Comparison of ENCODE assay signal across 13 cellular contexts in genomic region chr11:128893578-128894295, GRCh38. TPM values are rescaled to one million over a fixed set of nuclear protein-coding genes. Genes with fewer than 3 reads are reported as not detected.
DNase-seq lines count a peak whose midpoint lies in the region; ATAC-seq and TF ChIP-seq lines count a peak whose summit lies in the region.
"Had no signal": no experiment of that assay in that cellular context is flagged by ENCODE, and none has a peak within 500 bp of the region (broad histone marks: within the 10 kb centered on the region; RNA-seq: fewer than 3 reads in every experiment).

No MANE protein-coding gene starts in this region.

- intact Hi-C loops in CD14-positive monocyte (cut with micrococcal nuclease), result no loop called here

- H3K27me3 Mint-ChIP-seq in CD14-positive monocyte (ENCODE audit: low read depth in 3 of 3), result peaks cover 32 to 42% (median 42%) of the 10 kb centered on the region in 3 donors

- H3K36me3 ChIP-seq in right atrium auricular region, result no peaks in the 10 kb centered on the region

- no peak for DNase-seq in right atrium auricular region (ENCODE audit: low spot score)
- no peak for DNase-seq in NCI-H1048 (lab: John Stamatoyannopoulos, UW)
- no peak for DNase-seq in GOT3 (lab: John Stamatoyannopoulos, UW)
- no peak for DNase-seq in germinal center (ENCODE audit: low spot score)
- DNase-seq in CD14-positive monocyte (ENCODE audit: low spot score), result no peak
- DNase-seq: NK-92 treated with Interleukin-12 subunit alpha and Interleukin-12 subunit beta, amount 100 ng/mL, for 24 hours had no signal

- peak overlapping the region in 2 of 7 donors; percentile 28 to 60 for H3K27ac Mint-ChIP-seq in CD14-positive monocyte
- H3K27ac Mint-ChIP-seq: activated naive CD4-positive, alpha-beta T cell treated with anti-CD3 and anti-CD28 coated beads, Interleukin-2, amount 50 U/mL, for 24 hours had no signal

- ATAC-seq in GM18505 (IDR thresholded peaks at IDR 0.05; ENCODE audit: unreplicated experiment) (peak; percentile 61), GM21447 (IDR thresholded peaks at IDR 0.05; ENCODE audit: unreplicated experiment) (peak; percentile 63), HG03175 (IDR thresholded peaks at IDR 0.05; ENCODE audit: unreplicated experiment) (peak; percentile 73)

- H3K27me3 ChIP-seq in right atrium auricular region, result no peaks in the 10 kb centered on the region

- H3K4me1 Mint-ChIP-seq in CD14-positive monocyte, result peaks cover 22% of the 10 kb centered on the region

- TF ChIP-seq POLR2A in GM18505 (IDR thresholded peaks at IDR 0.05; ENCODE audit: borderline replicate concordance, extremely low read depth, insufficient read depth, insufficient read length), result no peak

- H3K9me3 Mint-ChIP-seq in CD14-positive monocyte, result peaks cover 0 to 11% (median 0%) of the 10 kb centered on the region in 7 donors
- H3K9me3 Mint-ChIP-seq: activated naive CD4-positive, alpha-beta T cell treated with anti-CD3 and anti-CD28 coated beads, Interleukin-2, amount 50 U/mL, for 24 hours; endodermal cell had no signal

- TF ChIP-seq CTCF in right atrium auricular region (IDR thresholded peaks at IDR 0.05) (no peak), CD14-positive monocyte (IDR thresholded peaks at IDR 0.05) (no peak)

- no peak overlapping the region for H3K4me3 ChIP-seq in right atrium auricular region
- H3K4me3 ChIP-seq: K562 had no signal

- peaks cover 0 to 73% of the 10 kb centered on the region in 2 donors for H3K4me1 ChIP-seq in right atrium auricular region

- H3K9me3 ChIP-seq in right atrium auricular region, result no peaks in the 10 kb centered on the region

- peak overlapping the region; percentile 74 to 89 for H3K27ac ChIP-seq in right atrium auricular region

- H3K36me3 Mint-ChIP-seq in CD14-positive monocyte, result peaks cover 0 to 2% of the 10 kb centered on the region in 2 donors
- H3K36me3 Mint-ChIP-seq: activated naive CD4-positive, alpha-beta T cell treated with anti-CD3 and anti-CD28 coated beads, Interleukin-2, amount 50 U/mL, for 24 hours had no signal

- H3K4me3 Mint-ChIP-seq in CD14-positive monocyte, result no peak overlapping the region
- H3K4me3 Mint-ChIP-seq: activated naive CD4-positive, alpha-beta T cell treated with anti-CD3 and anti-CD28 coated beads, Interleukin-2, amount 50 U/mL, for 24 hours; endodermal cell had no signal

RNA-seq across cellular contexts. Expression of gene KCNJ5, which starts 2.6 kb away (rescaled TPM):
- 10 to 100 TPM in 1 of 2 donors, 1 to 10 TPM in 1; 8.2 to 23.3 TPM for total RNA-seq in right atrium auricular region
- not detected for polyA plus RNA-seq in CD14-positive monocyte
- polyA plus RNA-seq: K562 had no signal

RNA-seq across cellular contexts. Expression of gene KCNJ1, which starts 26.6 kb away (rescaled TPM):
- not detected for total RNA-seq in right atrium auricular region
- under 1 TPM in 1 of 2 donors, not detected in 1; 0.12 TPM for polyA plus RNA-seq in CD14-positive monocyte
- total RNA-seq: endodermal cell, K562, osteoblast had no signal
- polyA plus RNA-seq: K562 had no signal

RNA-seq across cellular contexts. Expression of gene TP53AIP1, which starts 48.9 kb away (rescaled TPM):
- total RNA-seq in right atrium auricular region, result not detected
- not detected for polyA plus RNA-seq in CD14-positive monocyte
- total RNA-seq: endodermal cell, K562 had no signal
- polyA plus RNA-seq: K562 had no signal
